ENCODE assay signal across 1 cellular context in genomic region chr17:50396261-50397110, GRCh38.
TF ChIP-seq lines count a peak whose summit lies in the region.

No MANE protein-coding gene starts in this region.

TF ChIP-seq in H1, 55 proteins besides CTCF, POLR2A, EP300 and RAD21:
- TF ChIP-seq RXRA (IDR thresholded peaks at IDR 0.05; ENCODE audit: insufficient read depth, low read depth, low read length) (no peak), CEBPB (IDR thresholded peaks at IDR 0.05; ENCODE audit: low read depth, low read length) (peak; percentile 53), RNF2 (IDR thresholded peaks at IDR 0.05; ENCODE audit: borderline replicate concordance, low read depth, low read length, missing control alignments, poor library complexity, severe bottlenecking) (no peak), SAP30 (IDR thresholded peaks at IDR 0.05; ENCODE audit: insufficient read depth, insufficient replicate concordance, low read length) (peak; percentile 65), ASH2L (IDR thresholded peaks at IDR 0.05; ENCODE audit: low read length) (no peak)
TF ChIP-seq in H1: peak in this region for 2.
